Comparison of ENCODE assay signal across 11 cellular contexts in genomic region chr11:123258877-123259276, GRCh38.
"Had no signal": no experiment of that assay in that cellular context is flagged by ENCODE, and none has a peak within 500 bp of the region (broad histone marks: within the 10 kb centered on the region; RNA-seq: fewer than 3 reads in every experiment).

No MANE protein-coding gene starts in this region.

- H3K36me3 Mint-ChIP-seq: IgD-negative memory B cell had no signal

- H3K4me3 Mint-ChIP-seq: GM23338, H9, HFFc6, IgD-negative memory B cell had no signal

- DNase-seq: H9, HFFc6, KBM-7 had no signal

- ATAC-seq: GM23338, HCT116, HepG2 had no signal

- H3K9ac ChIP-seq: KMS-11 had no signal

- H3K4me3 ChIP-seq: GM23338 had no signal

- H3K4me2 ChIP-seq: GM23338, KMS-11 had no signal

- H3K27ac Mint-ChIP-seq: GM23338, H9, HFFc6 had no signal

- H3K27ac ChIP-seq: HL-60, KMS-11 had no signal

- FAIRE-seq: H1, H54, HepG2 had no signal

- H2AFZ ChIP-seq: GM23338 had no signal
